Comparison of ENCODE assay signal across 8 cellular contexts in the genomic region with DNA sequence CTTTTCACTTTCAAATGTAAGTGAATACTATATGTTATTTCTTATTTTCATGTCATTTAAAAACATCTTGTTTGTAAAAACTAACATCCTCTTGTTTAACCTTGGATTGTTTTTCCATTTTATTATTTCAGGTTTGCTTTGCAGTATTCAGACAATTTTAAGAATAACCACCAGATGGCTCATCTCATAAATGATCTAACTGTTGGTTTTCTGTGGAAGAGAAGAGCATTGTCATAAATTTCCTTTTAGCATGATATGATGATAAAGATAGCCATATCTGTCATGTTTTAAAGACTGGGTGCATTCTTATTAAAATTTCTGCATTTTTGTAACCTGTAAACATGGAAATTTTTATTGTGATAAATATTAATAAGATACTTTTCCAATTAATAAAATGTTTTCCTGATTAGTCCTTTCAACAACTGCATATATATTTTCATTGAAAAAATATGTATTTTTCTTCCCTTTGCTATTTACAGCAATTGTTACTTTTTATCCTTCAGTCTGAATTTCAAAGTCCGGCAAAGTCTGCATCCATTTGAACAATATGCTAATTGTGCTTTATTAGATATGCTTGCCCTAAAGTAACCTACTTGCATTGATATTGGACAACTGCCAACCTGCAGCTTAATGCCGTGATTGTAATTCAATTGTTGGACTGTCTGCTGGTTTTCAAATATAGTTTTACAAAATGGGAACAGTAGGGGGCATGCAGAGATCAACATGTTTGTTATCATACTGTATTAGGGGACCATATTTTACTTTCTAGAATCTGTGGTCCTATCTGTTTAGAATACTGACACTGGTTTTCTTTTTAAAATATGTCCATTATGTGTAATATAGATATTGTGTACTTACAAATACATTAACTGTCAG.
A peak's percentile ranks its signal among the peaks of the same experiment; 100 is the strongest.
DNase-seq lines count a peak whose midpoint lies in the region; ATAC-seq and TF ChIP-seq lines count a peak whose summit lies in the region.

No MANE protein-coding gene starts in this region.

- H3K9me3 ChIP-seq in SK-N-SH = no peaks in the 10 kb centered on the region
- no peaks in the 10 kb centered on the region for H3K9me3 ChIP-seq in hepatocyte (ENCODE audit: low read depth)

- H3K79me2 ChIP-seq in SK-N-SH (ENCODE audit: insufficient read depth) (no peaks in the 10 kb centered on the region), hepatocyte (no peaks in the 10 kb centered on the region)

- H3K9me2 ChIP-seq in SK-N-SH = no peaks in the 10 kb centered on the region
- H3K9me2 ChIP-seq in hepatocyte (replicated peaks; ENCODE audit: insufficient read depth) = no peaks in the 10 kb centered on the region

- H3F3A ChIP-seq in SK-N-SH (replicated peaks; ENCODE audit: insufficient read depth) = peaks cover 6% of the 10 kb centered on the region

- no peak overlapping the region for H3K9ac ChIP-seq in SK-N-SH

- POLR2A ChIA-PET in SK-N-SH (lab: Yijun Ruan, JAX) = no interaction called here

- H3K4me2 ChIP-seq in SK-N-SH (no peak overlapping the region), hepatocyte (no peak overlapping the region)

- no peak overlapping the region for H3K4me3 ChIP-seq in SK-N-SH (ENCODE audit: low read depth in 2 of 2, low read length in 1 of 2)
- H3K4me3 ChIP-seq in hepatocyte = no peak overlapping the region

- peak; percentile 64 for TF ChIP-seq CTCF in SK-N-SH (IDR thresholded peaks at IDR 0.05)
- TF ChIP-seq CTCF in hepatocyte (IDR thresholded peaks at IDR 0.05; ENCODE audit: poor library complexity) = peak; percentile 50

- H3K36me3 ChIP-seq in SK-N-SH (replicated peaks in 1 of 2; ENCODE audit: control insufficient read depth in 1 of 2, insufficient read depth in 2 of 2, low read length in 1 of 2) (no peaks in the 10 kb centered on the region), hepatocyte (replicated peaks; ENCODE audit: insufficient read depth, low read depth) (no peaks in the 10 kb centered on the region)

- H2AFZ ChIP-seq in SK-N-SH (ENCODE audit: low read depth) (no peak overlapping the region), hepatocyte (no peak overlapping the region)

- H3K27ac ChIP-seq in SK-N-SH (ENCODE audit: low read depth in 2 of 2, low read length in 1 of 2) (no peak overlapping the region; a peak in 1 of 4 replicates), hepatocyte (no peak overlapping the region)

- WGBS in SK-N-SH (ENCODE audit: low lambda C conversion rate) = 3% methylated on average over 2 of the region's 2 CpGs
- 44% methylated on average over 2 of the region's 2 CpGs for WGBS in hepatocyte (ENCODE audit: low lambda C conversion rate, missing lambda C conversion rate)

- DNase-seq in DMS153 (lab: John Stamatoyannopoulos, UW) (peak; percentile 64), NCI-H1048 (lab: John Stamatoyannopoulos, UW) (peak; percentile 16), SK-N-SH (peak; percentile 21), hepatocyte (ENCODE audit: low spot score) (peak; percentile 16), germinal center (ENCODE audit: low spot score) (no peak)

- H4K20me1 ChIP-seq in SK-N-SH (ENCODE audit: insufficient read depth) = no peaks in the 10 kb centered on the region
- H4K20me1 ChIP-seq in hepatocyte (ENCODE audit: insufficient read depth, poor library complexity, severe bottlenecking) = no peaks in the 10 kb centered on the region

- peaks cover 0 to 4% of the 10 kb centered on the region in 2 experiments; a peak in 1 of 4 replicates for H3K4me1 ChIP-seq in SK-N-SH (ENCODE audit: control insufficient read depth in 1 of 2, insufficient read depth in 2 of 2, low read depth in 1 of 2, low read length in 1 of 2)
- H3K4me1 ChIP-seq in hepatocyte (ENCODE audit: insufficient read depth) = no peaks in the 10 kb centered on the region

- CTCF ChIA-PET in SK-N-SH (lab: Yijun Ruan, JAX) = interaction anchor here (1.0 to 1.6 kb wide), 5 partner anchors 9 to 744 kb away, joined by 3 to 6 read pairs (median 4); no protein-coding TSS in a partner anchor

- TF ChIP-seq RAD21 in SK-N-SH (IDR thresholded peaks at IDR 0.05; ENCODE audit: low read length) = peak; percentile 70

- ATAC-seq in GM18858 (IDR thresholded peaks at IDR 0.05; ENCODE audit: unreplicated experiment) = no peak
- ATAC-seq in GM19452 (IDR thresholded peaks at IDR 0.05; ENCODE audit: unreplicated experiment) = no peak
- no peak for ATAC-seq in GM18861 (IDR thresholded peaks at IDR 0.05; ENCODE audit: unreplicated experiment)

- TF ChIP-seq EP300 in SK-N-SH (IDR thresholded peaks at IDR 0.05; ENCODE audit: borderline replicate concordance in 1 of 2, low read depth in 1 of 2, low read length in 1 of 2) = no peak

- no peaks in the 10 kb centered on the region for H3K27me3 ChIP-seq in SK-N-SH (ENCODE audit: insufficient read depth)
- H3K27me3 ChIP-seq in hepatocyte = no peaks in the 10 kb centered on the region

TF ChIP-seq in SK-N-SH, 30 proteins besides CTCF, POLR2A, EP300 and RAD21:
- TF ChIP-seq, protein P1, sequence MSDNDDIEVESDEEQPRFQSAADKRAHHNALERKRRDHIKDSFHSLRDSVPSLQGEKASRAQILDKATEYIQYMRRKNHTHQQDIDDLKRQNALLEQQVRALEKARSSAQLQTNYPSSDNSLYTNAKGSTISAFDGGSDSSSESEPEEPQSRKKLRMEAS (IDR thresholded peaks at IDR 0.05; ENCODE audit: low read depth) = 0 out of 2 replicates have a peak, but pooled peaks have one; percentile 18
- TF ChIP-seq USF2 (IDR thresholded peaks at IDR 0.05; ENCODE audit: borderline replicate concordance, low read depth, low read length) (no peak), NFIC (IDR thresholded peaks at IDR 0.05; ENCODE audit: borderline replicate concordance) (peak; percentile 61; the same call in 1 of the 2 replicates), SMC3 (IDR thresholded peaks at IDR 0.05; ENCODE audit: low read depth, low read length) (peak; percentile 52)
